In the genomic region with DNA sequence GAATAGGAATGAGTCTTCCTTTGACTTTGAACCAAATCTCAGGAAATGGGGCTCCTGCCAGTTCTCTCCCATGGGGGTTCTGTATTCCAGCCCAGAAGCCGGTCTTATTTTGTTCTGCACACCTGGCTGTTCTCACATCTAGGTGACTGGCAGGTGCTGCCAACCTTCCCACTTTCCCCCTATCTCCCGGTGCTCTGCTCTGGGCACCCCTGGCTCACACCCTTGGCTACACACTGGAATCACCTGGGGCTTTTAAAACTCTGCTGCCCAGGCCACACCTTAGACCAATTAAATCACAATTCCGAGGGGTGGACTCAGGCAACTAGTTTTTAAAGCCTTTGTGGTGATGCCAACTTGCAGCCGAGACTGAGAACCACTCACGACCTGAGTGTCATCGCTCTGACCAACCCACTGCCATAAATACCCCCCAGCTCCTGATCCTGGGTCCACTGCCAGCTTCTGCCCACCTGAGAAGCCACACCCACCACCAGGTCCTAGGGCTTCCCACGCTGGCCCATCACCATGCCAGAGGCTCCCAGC, we compare ENCODE assay signal across 20 cellular contexts.
"Had no signal": no experiment of that assay in that cellular context is flagged by ENCODE, and none has a peak within 500 bp of the region (broad histone marks: within the 10 kb centered on the region; RNA-seq: fewer than 3 reads in every experiment).

No MANE protein-coding gene starts in this region.

- DNase-seq: activated CD4-positive, alpha-beta T cell treated with anti-CD3 and anti-CD28 coated beads for 4 hours; activated CD8-positive, alpha-beta T cell treated with anti-CD3 and anti-CD28 coated beads for 36 hours; activated gamma-delta T cell; activated naive CD4-positive, alpha-beta T cell treated with anti-CD3 and anti-CD28 coated beads for 36 hours; activated T-cell treated with anti-CD3 and anti-CD28 coated beads, Interleukin-2, amount 50 U/mL, for 24 hours; IMR-90; Kasumi-1; KBM-7; NCI-H1048; NCI-H146; NCI-H187 treated with DMSO at 0.1 percent for 48 hours; NCI-H2107; NCI-H2227 treated with DMSO at 0.1 percent for 48 hours; NCI-H446 treated with DMSO at 0.1 percent for 48 hours; NCI-H524 treated with DMSO at 0.1 percent for 48 hours; NCI-H748 treated with DMSO at 0.1 percent for 48 hours; T-cell; T-helper 2 cell; T1000 had no signal

- H3K27ac ChIP-seq: SK-N-MC had no signal

- ATAC-seq: activated CD8-positive, alpha-beta T cell treated with anti-CD3 and anti-CD28 coated beads for 36 hours; T-cell had no signal

- H3K4me3 ChIP-seq: SK-N-MC had no signal
